In genomic region chrX:41293269-41293668, GRCh38 we compare ENCODE assay signal across 11 cellular contexts. TPM values are rescaled to one million over a fixed set of nuclear protein-coding genes. Genes with fewer than 3 reads are reported as not detected.
DNase-seq lines count a peak whose midpoint lies in the region; ATAC-seq, FAIRE-seq and TF ChIP-seq lines count a peak whose summit lies in the region.
"Had no signal": no experiment of that assay in that cellular context is flagged by ENCODE, and none has a peak within 500 bp of the region (broad histone marks: within the 10 kb centered on the region; RNA-seq: fewer than 3 reads in every experiment).

No MANE protein-coding gene starts in this region.

- TF ChIP-seq POLR2A in H54 (IDR thresholded peaks at IDR 0.05; ENCODE audit: low read depth, low read length) (no peak), suprapubic skin (IDR thresholded peaks at IDR 0.05) (no peak)

- TF ChIP-seq CTCF in left lung (IDR thresholded peaks at IDR 0.05) = no peak
- no peak for TF ChIP-seq CTCF in suprapubic skin (IDR thresholded peaks at IDR 0.05)

- WGBS in suprapubic skin = 86% methylated on average over 6 of the region's 6 CpGs

- FAIRE-seq in TTC549 (lab: Jason Lieb, UNC) (peak; percentile 29), H54 (lab: Jason Lieb, UNC) (no peak)

- H3K9me3 ChIP-seq in left lung = no peaks in the 10 kb centered on the region
- no peaks in the 10 kb centered on the region for H3K9me3 ChIP-seq in suprapubic skin

- intact Hi-C loops in left lung (cut with DNase I) = no loop called here

- no peak overlapping the region for H3K27ac ChIP-seq in left lung
- H3K27ac ChIP-seq in suprapubic skin = no peak overlapping the region
- H3K27ac ChIP-seq: cardiac muscle cell had no signal

- peak; percentile 27 for DNase-seq in NCI-H748 (lab: John Stamatoyannopoulos, UW; ENCODE audit: unreplicated experiment)
- no peak for DNase-seq in NCI-H748 treated with DMSO at 0.1 percent for 48 hours (lab: John Stamatoyannopoulos, UW)
- DNase-seq in HK-2 (ENCODE audit: unreplicated experiment) = peak; percentile 13
- DNase-seq in left lung = no peak
- DNase-seq in H54 (ENCODE audit: insufficient read length, low spot score) = no peak
- no peak for DNase-seq in suprapubic skin (ENCODE audit: low spot score in 2 of 2)
- DNase-seq in T-cell = no peak
- DNase-seq: NCI-H345 had no signal

- H3K9me3 Mint-ChIP-seq in T-cell = peaks cover 3 to 8% (median 4%) of the 10 kb centered on the region in 3 donors

- H3K36me3 ChIP-seq in left lung = no peaks in the 10 kb centered on the region
- no peaks in the 10 kb centered on the region for H3K36me3 ChIP-seq in suprapubic skin
- H3K36me3 ChIP-seq: cardiac muscle cell had no signal

- CTCF ChIA-PET in T-cell (lab: Charles Lee) = interaction anchor here in 1 of 2 donors (0.6 kb wide), 1 partner anchor 28 kb away, joined by 5 read pairs; no protein-coding TSS in a partner anchor

- no peak for TF ChIP-seq EP300 in suprapubic skin (IDR thresholded peaks at IDR 0.05)

- H3K27me3 Mint-ChIP-seq in T-cell = no peaks in the 10 kb centered on the region
- H3K27me3 Mint-ChIP-seq: B cell had no signal

- H3K4me3 ChIP-seq in left lung (no peak overlapping the region), suprapubic skin (no peak overlapping the region)
- H3K4me3 ChIP-seq: cardiac muscle cell had no signal

- H3K36me3 Mint-ChIP-seq in T-cell = no peaks in the 10 kb centered on the region

- no peak overlapping the region for H3K4me3 Mint-ChIP-seq in T-cell
- H3K4me3 Mint-ChIP-seq: B cell had no signal

- ATAC-seq in left lung (peak; percentile 49), T-cell (replicated peaks in 1 of 4) (no peak)

- POLR2A ChIA-PET in T-cell (lab: Charles Lee) = interaction anchor here in 1 of 2 donors (0.6 kb wide), 1 partner anchor 465 kb away, joined by 10 read pairs; no protein-coding TSS in a partner anchor

- H3K4me1 ChIP-seq in left lung (no peaks in the 10 kb centered on the region), suprapubic skin (no peaks in the 10 kb centered on the region)

- H3K4me1 Mint-ChIP-seq in T-cell = no peaks in the 10 kb centered on the region
- H3K4me1 Mint-ChIP-seq: B cell had no signal

- H3K27me3 ChIP-seq in left lung = no peaks in the 10 kb centered on the region
- H3K27me3 ChIP-seq in suprapubic skin = no peaks in the 10 kb centered on the region
- H3K27me3 ChIP-seq: cardiac muscle cell had no signal

- H3K27ac Mint-ChIP-seq in T-cell = no peak overlapping the region
- H3K27ac Mint-ChIP-seq: B cell had no signal

RNA-seq across cellular contexts. Expression of gene DDX3X, which starts 40.7 kb away (rescaled TPM):
- total RNA-seq in left lung (100 to 1,000 TPM; 252 to 268 TPM), suprapubic skin (100 to 1,000 TPM; 161 to 383 (median 228) TPM), T-cell (1,000 to 10,000 TPM in 1 of 5 donors, 100 to 1,000 TPM in 4; 253 to 1,077 (median 367) TPM)

Comparison
In these comparisons a context has a peak if more than half of its experiments do, and no peak if none do; other contexts are left out.
1. DNase-seq: peak in NCI-H748 (single experiment) and HK-2 (single experiment); none in NCI-H748 treated with DMSO at 0.1 percent for 48 hours (single experiment), left lung (0 of 2), H54 (single experiment), suprapubic skin (0 of 2) and T-cell (0 of 34).